In genomic region chr7:102028206-102028826, GRCh38 we compare ENCODE assay signal across 18 cellular contexts.
DNase-seq lines count a peak whose midpoint lies in the region; ATAC-seq, FAIRE-seq and TF ChIP-seq lines count a peak whose summit lies in the region.
"Had no signal": no experiment of that assay in that cellular context is flagged by ENCODE, and none has a peak within 500 bp of the region (broad histone marks: within the 10 kb centered on the region; RNA-seq: fewer than 3 reads in every experiment).

No MANE protein-coding gene starts in this region.

- no peaks in the 10 kb centered on the region; the same call in none of the 2 replicates for H3K79me1 ChIP-seq in H1 (ENCODE audit: low read depth, low read length)
- peaks cover 10% of the 10 kb centered on the region for H3K79me1 ChIP-seq in mesendoderm (ENCODE audit: low read length)

- H2BK5ac ChIP-seq in H1 (ENCODE audit: low read depth, low read length) (no peak overlapping the region), mesendoderm (ENCODE audit: low read length) (no peak overlapping the region)

- no peak overlapping the region for H3K56ac ChIP-seq in H1 (replicated peaks; ENCODE audit: insufficient read length, low read depth, low read length)
- no peak overlapping the region for H3K56ac ChIP-seq in mesendoderm (ENCODE audit: low read length)

- H3K4me2 ChIP-seq in BLaER1 (peak overlapping the region; percentile 75), DOHH2 (ENCODE audit: low read length) (peak overlapping the region; percentile 58), OCI-LY1 (ENCODE audit: low read length) (peak overlapping the region; percentile 8; the same call in 1 of the 2 replicates), H1 (ENCODE audit: insufficient read depth in 1 of 2, low read depth in 2 of 2, low read length in 2 of 2) (no peak overlapping the region), mesendoderm (ENCODE audit: low read length) (no peak overlapping the region)
- H3K4me2 ChIP-seq: KMS-11 had no signal

- TF ChIP-seq RAD21 in H1 (IDR thresholded peaks at IDR 0.05 in 1 of 2, conservative IDR thresholded peaks at IDR 0.05 in 1 of 2; ENCODE audit: low read depth in 2 of 2, low read length in 2 of 2) = no peak

- TF ChIP-seq POLR2A in H1 (IDR thresholded peaks at IDR 0.05; ENCODE audit: control extremely low read depth in 1 of 2, low read depth in 2 of 2, low read length in 2 of 2) = no peak
- no peak for TF ChIP-seq POLR2A in adrenal gland (IDR thresholded peaks at IDR 0.05)

- H3K4me3 ChIP-seq in BLaER1 (peak overlapping the region; percentile 15; the same call in 1 of the 2 replicates), DOHH2 (ENCODE audit: low read length) (peak overlapping the region; percentile 54), OCI-LY1 (ENCODE audit: low read depth, low read length, poor library complexity, severe bottlenecking) (no peak overlapping the region), H1 (ENCODE audit: extremely low read depth in 1 of 4, insufficient read depth in 2 of 4, low read depth in 3 of 4, low read length in 4 of 4) (no peak overlapping the region), adrenal gland (no peak overlapping the region), mesendoderm (ENCODE audit: low read length) (no peak overlapping the region)
- H3K4me3 ChIP-seq: left ventricle myocardium inferior had no signal

- no peak overlapping the region for H4K5ac ChIP-seq in H1 (ENCODE audit: insufficient read length, low read depth, low read length)
- no peak overlapping the region for H4K5ac ChIP-seq in mesendoderm (ENCODE audit: low read length)

- H3K4ac ChIP-seq in H1 (replicated peaks; ENCODE audit: insufficient read length, low read depth, low read length) (no peak overlapping the region), mesendoderm (ENCODE audit: low read depth, low read length) (no peak overlapping the region)

- DNase-seq in H1 (ENCODE audit: low read depth in 1 of 2, low spot score in 2 of 2) = no peak
- DNase-seq in NCI-H446 (lab: John Stamatoyannopoulos, UW) = no peak
- no peak for DNase-seq in adrenal gland
- DNase-seq in mesendoderm = no peak
- DNase-seq in sciatic nerve (ENCODE audit: low spot score) = no peak
- DNase-seq: EL, GOT3, hypothalamus, left ventricle myocardium inferior, NCI-H1930, SHP77 treated with DMSO at 0.1 percent for 48 hours, T-helper 9 cell had no signal

- no peak overlapping the region for H2BK12ac ChIP-seq in H1 (ENCODE audit: low read depth, low read length)

- no peak overlapping the region for H4K8ac ChIP-seq in H1 (ENCODE audit: extremely low read depth, insufficient read depth, low read length)
- H4K8ac ChIP-seq in mesendoderm (ENCODE audit: low read depth, low read length) = no peak overlapping the region

- no peak overlapping the region for H2BK20ac ChIP-seq in H1 (ENCODE audit: low read length)

- 91% methylated on average over 18 of the region's 18 CpGs; no CpG with 5 or more reads in 1 of the 2 experiments for WGBS in H1 (ENCODE audit: extremely low coverage in 1 of 2, insufficient coverage in 1 of 2, insufficient read length in 1 of 2, insufficient replicate concordance in 2 of 2, low coverage in 1 of 2, low lambda C conversion rate in 2 of 2, missing lambda C conversion rate in 1 of 2), 2 experiments
- WGBS in adrenal gland, 4 donors = 84 to 92% (median 89%) methylated on average over 14 to 18 of the region's 18 CpGs
- no CpG with 5 or more reads among the region's 18 CpGs for WGBS in mesendoderm (ENCODE audit: extremely low coverage, insufficient coverage, low lambda C conversion rate)

- H3K79me2 ChIP-seq in DOHH2 (ENCODE audit: control insufficient read depth, low read length) = peaks cover 92% of the 10 kb centered on the region
- H3K79me2 ChIP-seq in OCI-LY1 (ENCODE audit: insufficient read depth, low read length) = peaks cover 5% of the 10 kb centered on the region; the same call in 1 of the 2 replicates
- H3K79me2 ChIP-seq in H1 (ENCODE audit: control insufficient read depth in 1 of 2, insufficient read depth in 2 of 2, low read length in 2 of 2) = peaks cover 0 to 13% of the 10 kb centered on the region in 2 experiments; a peak in 1 of 4 replicates
- peaks cover 3% of the 10 kb centered on the region for H3K79me2 ChIP-seq in mesendoderm (ENCODE audit: control insufficient read depth, insufficient read depth, low read length)

- H3F3A ChIP-seq in DOHH2 (ENCODE audit: control insufficient read depth, insufficient read depth) (peaks cover 13% of the 10 kb centered on the region), OCI-LY1 (ENCODE audit: insufficient read depth, low read length) (0 out of 2 replicates have a peak, but pooled peaks cover 8% of the 10 kb centered on the region)

- H2AK5ac ChIP-seq in H1 (ENCODE audit: low read depth, low read length) (no peak overlapping the region), mesendoderm (ENCODE audit: low read length) (no peak overlapping the region)

- H3K18ac ChIP-seq in H1 (ENCODE audit: extremely low read depth, low read length) = no peak overlapping the region
- H3K18ac ChIP-seq in mesendoderm (ENCODE audit: low read length) = no peak overlapping the region

- ATAC-seq in sciatic nerve = no peak
- ATAC-seq: natural killer cell treated with Interleukin-12 subunit alpha and Interleukin-12 subunit beta and Interleukin-15 and Interleukin-18, amount 100 ng/mL, for 72 hours; stimulated activated effector memory CD8-positive, alpha-beta T cell treated with anti-CD3 and anti-CD28 coated beads, Interleukin-12 subunit alpha, Interleukin-12 subunit beta, amount 100 ng/mL, for 72 hours had no signal

- H4K20me1 ChIP-seq in BLaER1 (no peaks in the 10 kb centered on the region), DOHH2 (ENCODE audit: control insufficient read depth, insufficient read depth, low read depth, low read length) (no peaks in the 10 kb centered on the region), OCI-LY1 (ENCODE audit: insufficient read depth, low read length) (no peaks in the 10 kb centered on the region), H1 (replicated peaks in 1 of 2; ENCODE audit: control insufficient read depth in 1 of 2, insufficient read depth in 2 of 2, low read length in 2 of 2) (peaks cover 0 to 2% of the 10 kb centered on the region in 2 experiments)

- H3K23ac ChIP-seq in H1 (ENCODE audit: insufficient read length) (no peak overlapping the region), mesendoderm (ENCODE audit: low read length) (no peak overlapping the region)

- FAIRE-seq in H1 (lab: Jason Lieb, UNC) = no peak

- TF ChIP-seq EP300 in H1 (IDR thresholded peaks at IDR 0.05; ENCODE audit: borderline replicate concordance in 1 of 2, low read depth in 2 of 2, low read length in 2 of 2) = no peak

- H3K9ac ChIP-seq in BLaER1 = peak overlapping the region; percentile 74
- H3K9ac ChIP-seq in OCI-LY1 (ENCODE audit: low read length) = peak overlapping the region; percentile 9; the same call in 1 of the 2 replicates
- no peak overlapping the region for H3K9ac ChIP-seq in H1 (replicated peaks in 1 of 4; ENCODE audit: extremely low read depth in 1 of 4, low read depth in 3 of 4, low read length in 3 of 4)
- no peak overlapping the region for H3K9ac ChIP-seq in mesendoderm (ENCODE audit: low read length)
- H3K9ac ChIP-seq: KMS-11 had no signal

- H3K23me2 ChIP-seq in H1 (ENCODE audit: low read depth, low read length) = no peaks in the 10 kb centered on the region

- H2BK120ac ChIP-seq in H1 (replicated peaks; ENCODE audit: low read depth, low read length) (no peak overlapping the region), mesendoderm (ENCODE audit: low read depth, low read length) (no peak overlapping the region)

- H3K27ac ChIP-seq in BLaER1 (peak overlapping the region; percentile 93), DOHH2 (ENCODE audit: low read depth, low read length) (peak overlapping the region; percentile 86), OCI-LY1 (ENCODE audit: low read depth, low read length, poor library complexity, severe bottlenecking) (peak overlapping the region; percentile 80), H1 (ENCODE audit: low read depth, low read length) (no peak overlapping the region), adrenal gland (no peak overlapping the region), mesendoderm (ENCODE audit: low read depth, low read length) (no peak overlapping the region)
- H3K27ac ChIP-seq: KMS-11, left ventricle myocardium inferior had no signal

- H3K14ac ChIP-seq in H1 (ENCODE audit: insufficient read length) = peak overlapping the region; percentile 11

- H3K27me3 ChIP-seq in BLaER1 = no peaks in the 10 kb centered on the region
- H3K27me3 ChIP-seq in DOHH2 (ENCODE audit: control insufficient read depth, low read length) = no peaks in the 10 kb centered on the region
- no peaks in the 10 kb centered on the region for H3K27me3 ChIP-seq in OCI-LY1 (ENCODE audit: insufficient read depth, low read length)
- no peaks in the 10 kb centered on the region for H3K27me3 ChIP-seq in H1 (replicated peaks in 1 of 4; ENCODE audit: control insufficient read depth in 3 of 4, extremely low read depth in 1 of 4, insufficient read depth in 3 of 4, low read length in 3 of 4)
- H3K27me3 ChIP-seq in adrenal gland = no peaks in the 10 kb centered on the region
- no peaks in the 10 kb centered on the region for H3K27me3 ChIP-seq in mesendoderm (ENCODE audit: insufficient read depth, low read length, poor library complexity)

- intact Hi-C loops in adrenal gland (cut with DNase I) (no loop called here), sciatic nerve (cut with DNase I) (no loop called here)

- no peak for TF ChIP-seq CTCF in DOHH2 (IDR thresholded peaks at IDR 0.05; ENCODE audit: low read depth, low read length, poor library complexity, severe bottlenecking)
- TF ChIP-seq CTCF in OCI-LY1 (IDR thresholded peaks at IDR 0.05; ENCODE audit: low read length) = no peak
- no peak for TF ChIP-seq CTCF in H1 (IDR thresholded peaks at IDR 0.05; ENCODE audit: control extremely low read depth in 1 of 3, insufficient read depth in 1 of 3, low read depth in 1 of 3, low read length in 3 of 3)
- no peak for TF ChIP-seq CTCF in adrenal gland (IDR thresholded peaks at IDR 0.05)

- no peaks in the 10 kb centered on the region for H3K9me3 ChIP-seq in BLaER1
- H3K9me3 ChIP-seq in DOHH2 (ENCODE audit: control insufficient read depth, insufficient read depth, low read length) = no peaks in the 10 kb centered on the region
- no peaks in the 10 kb centered on the region for H3K9me3 ChIP-seq in OCI-LY1 (ENCODE audit: low read length)
- H3K9me3 ChIP-seq in H1 (ENCODE audit: insufficient read depth in 2 of 2, low read depth in 1 of 2, low read length in 1 of 2) = no peaks in the 10 kb centered on the region
- H3K9me3 ChIP-seq in adrenal gland (replicated peaks in 1 of 3) = no peaks in the 10 kb centered on the region
- H3K9me3 ChIP-seq: left ventricle myocardium inferior had no signal

- H3K36me3 ChIP-seq in BLaER1 (peaks cover 24% of the 10 kb centered on the region), DOHH2 (ENCODE audit: control insufficient read depth, low read length) (peaks cover 63% of the 10 kb centered on the region), OCI-LY1 (ENCODE audit: insufficient read depth, low read length) (peaks cover 69% of the 10 kb centered on the region), H1 (ENCODE audit: control insufficient read depth in 2 of 4, insufficient read depth in 4 of 4, low read length in 3 of 4) (peaks cover 0 to 3% (median 1%) of the 10 kb centered on the region in 4 experiments; a peak in 1 of 8 replicates), adrenal gland (replicated peaks in 1 of 2) (no peaks in the 10 kb centered on the region), mesendoderm (ENCODE audit: control insufficient read depth, insufficient read depth, low read length) (no peaks in the 10 kb centered on the region)

- no peaks in the 10 kb centered on the region for H3K9me2 ChIP-seq in DOHH2 (replicated peaks; ENCODE audit: control insufficient read depth, low read length)
- H3K9me2 ChIP-seq in OCI-LY1 (ENCODE audit: low read depth, low read length) = no peaks in the 10 kb centered on the region

- CTCF ChIA-PET in H1 (lab: Charles Lee; ENCODE audit: partially characterized antibody) = no interaction called here

- H2AFZ ChIP-seq in OCI-LY1 (ENCODE audit: low read length) (no peak overlapping the region), H1 (ENCODE audit: low read length) (no peak overlapping the region)

- H4K91ac ChIP-seq in H1 (replicated peaks; ENCODE audit: insufficient read length, low read length) = no peak overlapping the region

- POLR2A ChIA-PET in H1 (lab: Charles Lee; ENCODE audit: partially characterized antibody) = interaction anchor here (1.1 kb wide), 1 partner anchor 18 kb away, joined by 3 read pairs; no protein-coding TSS in a partner anchor

- H3K4me1 ChIP-seq in BLaER1 (peaks cover 93% of the 10 kb centered on the region), DOHH2 (ENCODE audit: control insufficient read depth, low read length) (peaks cover 92% of the 10 kb centered on the region), OCI-LY1 (ENCODE audit: insufficient read depth, low read length, severe bottlenecking) (peaks cover 75% of the 10 kb centered on the region), H1 (replicated peaks in 1 of 4; ENCODE audit: control insufficient read depth in 3 of 4, insufficient read depth in 4 of 4, low read length in 3 of 4) (peaks cover 0 to 5% (median 2%) of the 10 kb centered on the region in 4 experiments; a peak in 3 of 7 replicates), adrenal gland (replicated peaks in 1 of 2) (no peaks in the 10 kb centered on the region), mesendoderm (ENCODE audit: control insufficient read depth, low read depth, low read length) (no peaks in the 10 kb centered on the region)

- H2BK15ac ChIP-seq in H1 (ENCODE audit: low read length) (no peak overlapping the region), mesendoderm (replicated peaks; ENCODE audit: low read depth) (no peak overlapping the region)

Comparison
In these comparisons a context has a peak if more than half of its experiments do, and no peak if none do; other contexts are left out.
1. H3K27ac ChIP-seq: peak in BLaER1 (single experiment), DOHH2 (single experiment) and OCI-LY1 (single experiment); none in H1 (single experiment), adrenal gland (0 of 5) and mesendoderm (single experiment).
2. H3K4me2 ChIP-seq: peak in BLaER1 (single experiment), DOHH2 (single experiment) and OCI-LY1 (single experiment); none in H1 (0 of 2) and mesendoderm (single experiment).
3. H3K4me3 ChIP-seq: peak in BLaER1 (single experiment) and DOHH2 (single experiment); none in OCI-LY1 (single experiment), H1 (0 of 4), adrenal gland (0 of 4) and mesendoderm (single experiment).
4. H3K9ac ChIP-seq: peak in BLaER1 (single experiment) and OCI-LY1 (single experiment); none in H1 (0 of 4) and mesendoderm (single experiment).